ENCODE assay signal across 29 cellular contexts in genomic region chr14:76984297-76984696, GRCh38. TPM values are rescaled to one million over a fixed set of nuclear protein-coding genes. Genes with fewer than 3 reads are reported as not detected.
DNase-seq lines count a peak whose midpoint lies in the region; TF ChIP-seq lines count a peak whose summit lies in the region.
"Had no signal": no experiment of that assay in that cellular context is flagged by ENCODE, and none has a peak within 500 bp of the region (broad histone marks: within the 10 kb centered on the region; RNA-seq: fewer than 3 reads in every experiment).

No MANE protein-coding gene starts in this region.

- H3K9me2 ChIP-seq in MM.1S (replicated peaks; ENCODE audit: insufficient read depth, low read length), result no peaks in the 10 kb centered on the region

- H3K4me1 ChIP-seq in cardiac muscle cell (ENCODE audit: low read depth) (peaks cover 25% of the 10 kb centered on the region), right atrium auricular region (peaks cover 0 to 14% of the 10 kb centered on the region in 2 donors), mesenchymal stem cell (ENCODE audit: control insufficient read depth, insufficient read depth, low read depth, low read length) (peaks cover 31% of the 10 kb centered on the region), smooth muscle cell (ENCODE audit: low read depth) (peaks cover 17% of the 10 kb centered on the region), MM.1S (ENCODE audit: low read length) (no peaks in the 10 kb centered on the region)
- H3K4me1 ChIP-seq: HAP-1 had no signal

- 46% methylated on average over 4 of the region's 4 CpGs for WGBS in mesenchymal stem cell
- 39% methylated on average over 4 of the region's 4 CpGs for WGBS in smooth muscle cell (ENCODE audit: low lambda C conversion rate)

- peaks cover 38% of the 10 kb centered on the region for H3K4me1 Mint-ChIP-seq in brain

- peak overlapping the region; percentile 97 for H2AK5ac ChIP-seq in mesenchymal stem cell (ENCODE audit: low read length, severe bottlenecking)

- H3K9ac ChIP-seq in mesenchymal stem cell (ENCODE audit: low read length) (no peak overlapping the region), smooth muscle cell (ENCODE audit: low read depth) (no peak overlapping the region), MM.1S (ENCODE audit: low read length) (no peak overlapping the region)
- H3K9ac ChIP-seq: KMS-11, parathyroid adenoma had no signal

- no peak for TF ChIP-seq CTCF in cardiac muscle cell (IDR thresholded peaks at IDR 0.05; ENCODE audit: low read depth, low read length)
- TF ChIP-seq CTCF in right atrium auricular region (IDR thresholded peaks at IDR 0.05), result no peak
- TF ChIP-seq CTCF in brain (conservative IDR thresholded peaks at IDR 0.05), result no peak
- TF ChIP-seq CTCF in smooth muscle cell (IDR thresholded peaks at IDR 0.05; ENCODE audit: borderline replicate concordance, insufficient read depth, poor library complexity, severe bottlenecking), result no peak
- TF ChIP-seq CTCF in MM.1S (IDR thresholded peaks at IDR 0.05; ENCODE audit: low read length), result no peak

- peaks cover 9% of the 10 kb centered on the region for H3K36me3 Mint-ChIP-seq in brain

- no peak overlapping the region for H3K23ac ChIP-seq in mesenchymal stem cell (ENCODE audit: low read length in 2 of 2)

- H3K27me3 ChIP-seq in cardiac muscle cell, result no peaks in the 10 kb centered on the region
- no peaks in the 10 kb centered on the region for H3K27me3 ChIP-seq in right atrium auricular region
- H3K27me3 ChIP-seq in mesenchymal stem cell (ENCODE audit: control insufficient read depth in 1 of 2, insufficient read depth in 1 of 2, low read length in 2 of 2), result no peaks in the 10 kb centered on the region
- H3K27me3 ChIP-seq in smooth muscle cell (ENCODE audit: low read depth), result no peaks in the 10 kb centered on the region
- no peaks in the 10 kb centered on the region for H3K27me3 ChIP-seq in MM.1S (replicated peaks; ENCODE audit: insufficient read depth, low read length)
- H3K27me3 ChIP-seq: stomach, tibial artery had no signal

- H3K36me3 ChIP-seq in cardiac muscle cell, result no peaks in the 10 kb centered on the region
- H3K36me3 ChIP-seq in right atrium auricular region, result no peaks in the 10 kb centered on the region
- no peaks in the 10 kb centered on the region for H3K36me3 ChIP-seq in mesenchymal stem cell (ENCODE audit: control insufficient read depth in 1 of 2, insufficient read depth in 2 of 2, low read depth in 1 of 2, low read length in 2 of 2)
- no peaks in the 10 kb centered on the region for H3K36me3 ChIP-seq in smooth muscle cell (ENCODE audit: low read depth)
- H3K36me3 ChIP-seq in MM.1S (replicated peaks; ENCODE audit: insufficient read depth, low read length), result no peaks in the 10 kb centered on the region
- H3K36me3 ChIP-seq: HAP-1, stomach, tibial artery had no signal

- peak overlapping the region in 1 of 5 experiments; percentile 1 for H3K4me3 Mint-ChIP-seq in brain
- H3K4me3 Mint-ChIP-seq: activated naive CD4-positive, alpha-beta T cell treated with anti-CD3 and anti-CD28 coated beads for 36 hours; CD4-positive, alpha-beta T cell; naive thymus-derived CD4-positive, alpha-beta T cell had no signal

- peak overlapping the region; percentile 81 for H2BK5ac ChIP-seq in mesenchymal stem cell (ENCODE audit: low read depth, low read length, poor library complexity, severe bottlenecking)

- no peak overlapping the region for H2BK120ac ChIP-seq in mesenchymal stem cell (ENCODE audit: low read depth, low read length)

- H3K14ac ChIP-seq in mesenchymal stem cell (ENCODE audit: low read length in 2 of 2), result no peak overlapping the region

- no peaks in the 10 kb centered on the region for H4K20me1 ChIP-seq in smooth muscle cell (ENCODE audit: low read depth)
- H4K20me1 ChIP-seq in MM.1S (ENCODE audit: insufficient read depth, low read length), result no peaks in the 10 kb centered on the region

- H3K79me2 ChIP-seq in smooth muscle cell (ENCODE audit: low read depth) (no peaks in the 10 kb centered on the region), MM.1S (ENCODE audit: low read length) (no peaks in the 10 kb centered on the region)
- H3K79me2 ChIP-seq: parathyroid adenoma had no signal

- no peak overlapping the region for H3K4me3 ChIP-seq in cardiac muscle cell
- no peak overlapping the region for H3K4me3 ChIP-seq in right atrium auricular region
- no peak overlapping the region for H3K4me3 ChIP-seq in mesenchymal stem cell (ENCODE audit: insufficient read depth in 1 of 2, low read depth in 1 of 2, low read length in 2 of 2)
- no peak overlapping the region for H3K4me3 ChIP-seq in smooth muscle cell
- H3K4me3 ChIP-seq in MM.1S (ENCODE audit: low read length), result no peak overlapping the region
- H3K4me3 ChIP-seq: HAP-1, stomach, tibial artery had no signal

- H3K9me3 ChIP-seq in cardiac muscle cell (ENCODE audit: low read depth) (no peaks in the 10 kb centered on the region), right atrium auricular region (no peaks in the 10 kb centered on the region), mesenchymal stem cell (ENCODE audit: control insufficient read depth, low read length) (peaks cover 6% of the 10 kb centered on the region), smooth muscle cell (replicated peaks; ENCODE audit: low read depth) (no peaks in the 10 kb centered on the region), MM.1S (replicated peaks; ENCODE audit: insufficient read depth, low read length) (no peaks in the 10 kb centered on the region)
- H3K9me3 ChIP-seq: HAP-1, tibial artery had no signal

- H3F3A ChIP-seq in smooth muscle cell (ENCODE audit: low read depth) (peaks cover 6% of the 10 kb centered on the region), MM.1S (ENCODE audit: insufficient read depth, low read length) (no peaks in the 10 kb centered on the region)

- peak overlapping the region; percentile 61 for H4K8ac ChIP-seq in mesenchymal stem cell (ENCODE audit: low read length)

- peaks cover 0 to 14% (median 8%) of the 10 kb centered on the region in 5 experiments for H3K9me3 Mint-ChIP-seq in brain

- no peak overlapping the region for H3K18ac ChIP-seq in mesenchymal stem cell (ENCODE audit: low read depth in 1 of 2, low read length in 2 of 2)

- DNase-seq in cardiac muscle cell (ENCODE audit: low read depth in 1 of 2, low spot score in 1 of 2) (no peak), right atrium auricular region (ENCODE audit: low spot score) (no peak), mesenchymal stem cell (no peak), smooth muscle cell (lab: John Stamatoyannopoulos, UW; ENCODE audit: unreplicated experiment) (no peak), NCI-H2081 (lab: John Stamatoyannopoulos, UW) (no peak), MM.1S (no peak)
- no peak for DNase-seq in activated naive CD4-positive, alpha-beta T cell treated with Interleukin-2 at 50 U/mL for 16 hours
- DNase-seq: activated CD4-positive, alpha-beta T cell treated with anti-CD3 and anti-CD28 coated beads, Interleukin-2, amount 50 U/mL, for 4 hours; activated CD4-positive, CD25-positive, alpha-beta regulatory T cell; activated naive CD4-positive, alpha-beta T cell treated with anti-CD3 and anti-CD28 coated beads for 36 hours; amniotic stem cell; CD4-positive, alpha-beta T cell; effector CD8-positive, alpha-beta T cell; erythroblast; head of caudate nucleus; midbrain; MV-4-11; naive thymus-derived CD4-positive, alpha-beta T cell; NCI-H146; NCI-H446 treated with DMSO at 0.1 percent for 48 hours; NCI-H82; RPMI8226; stomach; T-helper 1 cell; tibial artery had no signal

- no peak overlapping the region for H2BK15ac ChIP-seq in mesenchymal stem cell (ENCODE audit: low read depth, poor library complexity, severe bottlenecking)

- peak overlapping the region; percentile 18 to 35 for H2BK12ac ChIP-seq in mesenchymal stem cell (ENCODE audit: low read length in 2 of 2)

- H3K27ac ChIP-seq in cardiac muscle cell (peak overlapping the region; percentile 74), right atrium auricular region (no peak overlapping the region), mesenchymal stem cell (ENCODE audit: low read length, poor library complexity, severe bottlenecking) (peak overlapping the region; percentile 98), smooth muscle cell (ENCODE audit: low read depth) (peak overlapping the region; percentile 79), MM.1S (ENCODE audit: low read length) (no peak overlapping the region)
- H3K27ac ChIP-seq: KMS-11, parathyroid adenoma, stomach, tibial artery had no signal

- peak overlapping the region; percentile 20 for H4K91ac ChIP-seq in mesenchymal stem cell (ENCODE audit: low read length)

- H3K4ac ChIP-seq in mesenchymal stem cell (ENCODE audit: low read depth in 1 of 2, low read length in 2 of 2), result no peak overlapping the region

- H3K27me3 Mint-ChIP-seq in brain, result peaks cover 5% of the 10 kb centered on the region
- H3K27me3 Mint-ChIP-seq: CD4-positive, alpha-beta T cell had no signal

- no peak overlapping the region for H3K4me2 ChIP-seq in mesenchymal stem cell (ENCODE audit: low read length, poor library complexity, severe bottlenecking)
- H3K4me2 ChIP-seq in smooth muscle cell, result peak overlapping the region; percentile 7
- no peak overlapping the region for H3K4me2 ChIP-seq in MM.1S (ENCODE audit: low read depth, low read length)
- H3K4me2 ChIP-seq: KMS-11 had no signal

- peak overlapping the region in 4 of 5 experiments; percentile 5 to 75 (median 34) for H3K27ac Mint-ChIP-seq in brain
- H3K27ac Mint-ChIP-seq: activated naive CD4-positive, alpha-beta T cell treated with anti-CD3 and anti-CD28 coated beads for 36 hours; CD4-positive, alpha-beta T cell; naive thymus-derived CD4-positive, alpha-beta T cell had no signal

- H3K79me1 ChIP-seq in mesenchymal stem cell (replicated peaks; ENCODE audit: low read length, poor library complexity, severe bottlenecking), result peaks cover 2% of the 10 kb centered on the region

- H2AFZ ChIP-seq in mesenchymal stem cell (ENCODE audit: low read depth, low read length) (no peak overlapping the region), smooth muscle cell (ENCODE audit: low read depth) (no peak overlapping the region), MM.1S (ENCODE audit: low read length) (no peak overlapping the region)
- H2AFZ ChIP-seq: parathyroid adenoma had no signal

RNA-seq across cellular contexts. Expression of gene IRF2BPL, which starts 44.2 kb away (rescaled TPM):
- 128 and 185 TPM in 2 replicates for total RNA-seq in cardiac muscle cell
- 43.7 and 88.2 TPM in 2 replicates for polyA plus RNA-seq in cardiac muscle cell
- 10 to 100 TPM; 42.0 to 51.1 TPM for total RNA-seq in right atrium auricular region
- polyA plus RNA-seq in brain (ENCODE audit: insufficient read depth, low read depth, low replicate concordance), result 49.8 TPM
- polyA plus RNA-seq in mesenchymal stem cell (2013, experiment 1 of 2), result 49.1 TPM
- polyA plus RNA-seq in mesenchymal stem cell (2013, experiment 2 of 2), result 48.1 TPM
- total RNA-seq in smooth muscle cell, result 33.2 and 33.9 TPM in 2 replicates
- 58.0 and 66.3 TPM in 2 replicates for polyA plus RNA-seq in smooth muscle cell

Comparison
In these comparisons a context has a peak if more than half of its experiments do, and no peak if none do; other contexts are left out.
1. H3K27ac ChIP-seq: peak in cardiac muscle cell (single experiment), mesenchymal stem cell (single experiment) and smooth muscle cell (single experiment); none in right atrium auricular region (0 of 2) and MM.1S (single experiment).